8 cellular contexts compared by ENCODE assay signal in genomic region chr10:132588301-132589013, GRCh38. TPM values are rescaled to one million over a fixed set of nuclear protein-coding genes. Genes with fewer than 3 reads are reported as not detected.
DNase-seq lines count a peak whose midpoint lies in the region; ATAC-seq, FAIRE-seq and TF ChIP-seq lines count a peak whose summit lies in the region.

No MANE protein-coding gene starts in this region.

- H3K9ac ChIP-seq in kidney (ENCODE audit: low read length in 2 of 2): no peak overlapping the region

- peak; percentile 28 for DNase-seq in AG08395 (ENCODE audit: low spot score)
- peak; percentile 28 for DNase-seq in activated T-helper 2 cell treated with anti-CD3 and anti-CD28 coated beads, Interferon-gamma antibody, Interleukin-2, Interleukin-4, amounts not matched to agents 10 μg/mL and 5 μg/mL and 100 μg/mL, durations not matched to agents 14 hours and 24 hours and 36 hours (ENCODE audit: low spot score)
- no peak for DNase-seq in kidney
- DNase-seq in thoracic aorta (ENCODE audit: low spot score): no peak
- DNase-seq in SHP77 treated with DMSO at 0.1 percent for 48 hours (lab: John Stamatoyannopoulos, UW): no peak
- DNase-seq in ecto neural progenitor cell (ENCODE audit: low spot score): no peak

- H3K9me3 ChIP-seq in kidney (ENCODE audit: control insufficient read depth in 1 of 2, low read length in 2 of 2) (no peaks in the 10 kb centered on the region), thoracic aorta (no peaks in the 10 kb centered on the region)

- H3K4me3 Mint-ChIP-seq in activated T-helper 2 cell treated with anti-CD3 and anti-CD28 coated beads, Interferon-gamma antibody, Interleukin-2, Interleukin-4, amounts not matched to agents 10 μg/mL and 5 μg/mL and 100 μg/mL, durations not matched to agents 14 hours and 24 hours and 36 hours (ENCODE audit: low read depth): no peak overlapping the region

- H3K4me1 Mint-ChIP-seq in activated T-helper 2 cell treated with anti-CD3 and anti-CD28 coated beads, Interferon-gamma antibody, Interleukin-2, Interleukin-4, amounts not matched to agents 10 μg/mL and 5 μg/mL and 100 μg/mL, durations not matched to agents 14 hours and 24 hours and 36 hours (ENCODE audit: low read depth): peaks cover 32% of the 10 kb centered on the region

- peaks cover 3% of the 10 kb centered on the region for H3K36me3 Mint-ChIP-seq in activated T-helper 2 cell treated with anti-CD3 and anti-CD28 coated beads, Interferon-gamma antibody, Interleukin-2, Interleukin-4, amounts not matched to agents 10 μg/mL and 5 μg/mL and 100 μg/mL, durations not matched to agents 14 hours and 24 hours and 36 hours (ENCODE audit: low read depth)

- intact Hi-C loops in activated T-helper 2 cell treated with anti-CD3 and anti-CD28 coated beads, Interferon-gamma antibody, Interleukin-2, Interleukin-4, amounts not matched to agents 10 μg/mL and 5 μg/mL and 100 μg/mL, durations not matched to agents 14 hours and 24 hours and 36 hours (cut with micrococcal nuclease): loop anchor here (1.0 to 2.0 kb wide), 3 partner anchors 13 to 52 kb away; partner anchors contain the start of gene INPP5A
- intact Hi-C loops in kidney (cut with DNase I): no loop called here

- H3K27me3 ChIP-seq in thoracic aorta (replicated peaks; ENCODE audit: insufficient read depth): no peaks in the 10 kb centered on the region

- ATAC-seq in HG02870 (IDR thresholded peaks at IDR 0.05; ENCODE audit: unreplicated experiment) (peak; percentile 46), thoracic aorta (ENCODE audit: insufficient number of reproducible peaks, low FRiP score, low read depth) (no peak), GM21367 (IDR thresholded peaks at IDR 0.05; ENCODE audit: unreplicated experiment) (no peak)

- no peaks in the 10 kb centered on the region for H3K36me3 ChIP-seq in kidney (ENCODE audit: control insufficient read depth in 1 of 2, insufficient read depth in 2 of 2, low read length in 2 of 2)
- no peaks in the 10 kb centered on the region for H3K36me3 ChIP-seq in thoracic aorta

- TF ChIP-seq CTCF in kidney (IDR thresholded peaks at IDR 0.05; ENCODE audit: borderline replicate concordance, extremely low read depth, insufficient read depth) (no peak), thoracic aorta (IDR thresholded peaks at IDR 0.05) (no peak)

- no peaks in the 10 kb centered on the region for H3K27me3 Mint-ChIP-seq in activated T-helper 2 cell treated with anti-CD3 and anti-CD28 coated beads, Interferon-gamma antibody, Interleukin-2, Interleukin-4, amounts not matched to agents 10 μg/mL and 5 μg/mL and 100 μg/mL, durations not matched to agents 14 hours and 24 hours and 36 hours (ENCODE audit: low read depth)

- no peak for FAIRE-seq in kidney (lab: Jason Lieb, UNC)

- H3K27ac ChIP-seq in kidney (ENCODE audit: low read depth in 2 of 2, low read length in 2 of 2) (peak overlapping the region; percentile 59 to 74), thoracic aorta (peak overlapping the region; percentile 71 to 88)

- H3K4me3 ChIP-seq in kidney (ENCODE audit: low read length in 2 of 2): no peak overlapping the region
- H3K4me3 ChIP-seq in thoracic aorta: peak overlapping the region; percentile 51

- H3K4me1 ChIP-seq in kidney (ENCODE audit: control insufficient read depth in 1 of 2, insufficient read depth in 1 of 2, low read depth in 1 of 2, low read length in 2 of 2): peaks cover 18 to 33% of the 10 kb centered on the region in 2 donors
- peaks cover 65 to 94% of the 10 kb centered on the region in 2 donors for H3K4me1 ChIP-seq in thoracic aorta (ENCODE audit: control insufficient read depth in 1 of 2, low read depth in 2 of 2)

- H3K27ac Mint-ChIP-seq in activated T-helper 2 cell treated with anti-CD3 and anti-CD28 coated beads, Interferon-gamma antibody, Interleukin-2, Interleukin-4, amounts not matched to agents 10 μg/mL and 5 μg/mL and 100 μg/mL, durations not matched to agents 14 hours and 24 hours and 36 hours: peak overlapping the region; percentile 38

- H3K9me3 Mint-ChIP-seq in activated T-helper 2 cell treated with anti-CD3 and anti-CD28 coated beads, Interferon-gamma antibody, Interleukin-2, Interleukin-4, amounts not matched to agents 10 μg/mL and 5 μg/mL and 100 μg/mL, durations not matched to agents 14 hours and 24 hours and 36 hours: no peaks in the 10 kb centered on the region

RNA-seq across cellular contexts. Expression of gene INPP5A, which starts 50.9 kb away (rescaled TPM):
- total RNA-seq in activated T-helper 2 cell treated with anti-CD3 and anti-CD28 coated beads, Interferon-gamma antibody, Interleukin-2, Interleukin-4, amounts not matched to agents 10 μg/mL and 5 μg/mL and 100 μg/mL, durations not matched to agents 14 hours and 24 hours and 36 hours: 13.0 and 13.8 TPM in 2 replicates
- 40.3 TPM for total RNA-seq in kidney
- polyA plus RNA-seq in kidney (ENCODE audit: insufficient read depth, low read depth, low replicate concordance): 20.8 TPM
- total RNA-seq in thoracic aorta: 100 to 1,000 TPM; 120 to 142 TPM

Comparison
In these comparisons a context has a peak if more than half of its experiments do, and no peak if none do; other contexts are left out.
1. DNase-seq: peak in AG08395 (single experiment) and activated T-helper 2 cell treated with anti-CD3 and anti-CD28 coated beads, Interferon-gamma antibody, Interleukin-2, Interleukin-4, amounts not matched to agents 10 μg/mL and 5 μg/mL and 100 μg/mL, durations not matched to agents 14 hours and 24 hours and 36 hours (single experiment); none in kidney (single experiment), thoracic aorta (single experiment), SHP77 treated with DMSO at 0.1 percent for 48 hours (single experiment) and ecto neural progenitor cell (single experiment).